ENCODE assay signal across 20 cellular contexts in genomic region chr16:74252329-74252728, GRCh38.
"Had no signal": no experiment of that assay in that cellular context is flagged by ENCODE, and none has a peak within 500 bp of the region (broad histone marks: within the 10 kb centered on the region; RNA-seq: fewer than 3 reads in every experiment).

No MANE protein-coding gene starts in this region.

- DNase-seq: activated CD4-positive, alpha-beta T cell treated with anti-CD3 and anti-CD28 coated beads for 1 hour; activated T-cell treated with anti-CD3 and anti-CD28 coated beads, Interleukin-2, amount 50 U/mL, for 1 hour; aorta; dermis blood vessel endothelial cell; effector CD8-positive, alpha-beta T cell; hippocampal formation; left ventricle myocardium superior; mammary epithelial cell; midbrain; natural killer cell; retina; stimulated activated CD4-positive, alpha-beta T cell treated with anti-CD3 and anti-CD28 coated beads, Interleukin-2, amount 100 ng/mL, for 48 hours; stimulated activated CD8-positive, alpha-beta memory T cell treated with anti-CD3 and anti-CD28 coated beads, Interleukin-4, amount 100 ng/mL, for 48 hours; stimulated activated naive B cell treated with anti-CD40 and anti-IgM and Interleukin-4, amounts not matched to agents 10 μg/mL and 1 μg/mL and 100 μg/mL, for 72 hours; upper lobe of left lung had no signal

- H3K4me3 ChIP-seq: thoracic aorta, upper lobe of left lung had no signal

- H3K27ac ChIP-seq: thoracic aorta, upper lobe of left lung had no signal

- FAIRE-seq: frontal cortex, TTC549 had no signal

- H3K4me1 ChIP-seq: upper lobe of left lung had no signal

- H3K27me3 ChIP-seq: upper lobe of left lung had no signal

- H3K36me3 ChIP-seq: thoracic aorta, upper lobe of left lung had no signal

- H3K9me3 ChIP-seq: thoracic aorta, upper lobe of left lung had no signal

- ATAC-seq: activated naive CD4-positive, alpha-beta T cell treated with anti-CD3 and anti-CD28 coated beads, Interleukin-2, amount 50 U/mL, for 72 hours; activated T-helper 17 cell treated with anti-CD3 and anti-CD28 coated beads, Interleukin-2, amount 50 U/mL, for 72 hours; left ventricle myocardium superior; natural killer cell; stimulated activated naive B cell treated with anti-CD40 and anti-IgM and Interleukin-4, amounts not matched to agents 10 μg/mL and 1 μg/mL and 100 μg/mL, for 72 hours had no signal
